ENCODE assay signal across 19 cellular contexts in the genomic region with DNA sequence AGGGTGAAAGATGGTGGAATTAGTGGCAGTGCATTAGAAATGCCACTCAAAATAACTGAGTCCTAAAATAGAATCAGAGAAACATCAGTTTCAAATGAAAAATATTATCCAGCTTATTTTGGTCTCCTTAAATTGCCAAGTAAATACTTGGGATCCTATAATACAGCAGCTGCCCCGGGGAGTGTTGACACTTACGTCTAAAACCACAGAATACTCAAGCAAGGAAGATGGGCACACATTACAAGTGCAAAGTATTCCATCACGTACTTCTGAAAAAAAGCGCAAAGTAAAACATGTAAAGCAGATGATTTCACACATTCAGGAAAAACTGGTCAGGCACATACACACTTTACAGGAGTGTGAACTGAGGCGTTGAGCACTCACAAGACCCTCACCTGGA.
"Had no signal": no experiment of that assay in that cellular context is flagged by ENCODE, and none has a peak within 500 bp of the region (broad histone marks: within the 10 kb centered on the region; RNA-seq: fewer than 3 reads in every experiment).

No MANE protein-coding gene starts in this region.

- DNase-seq: activated CD4-positive, alpha-beta memory T cell treated with anti-CD3 and anti-CD28 coated beads, Interleukin-2, amount 10 ng/mL, durations not matched to agents 7 days and 5 days; activated CD4-positive, alpha-beta T cell treated with anti-CD3 and anti-CD28 coated beads, Interleukin-2, amount 10 ng/mL, durations not matched to agents 24 days and 14 days; activated effector memory CD4-positive, alpha-beta T cell treated with anti-CD3 and anti-CD28 coated beads, Interleukin-2, amount 50 U/mL, for 16 hours; activated naive CD4-positive, alpha-beta T cell treated with anti-CD3 and anti-CD28 coated beads, Interleukin-2, amount 10 ng/mL, durations not matched to agents 7 days and 5 days; amygdala; effector CD8-positive, alpha-beta T cell; glutamatergic neuron; immature natural killer cell; lower lobe of right lung; naive thymus-derived CD8-positive, alpha-beta T cell; stimulated activated CD4-positive, alpha-beta T cell treated with anti-CD3 and anti-CD28 coated beads, Interleukin-15, amount 100 ng/mL, for 24 hours; stimulated activated naive B cell treated with anti-CD40 and anti-IgM and Interleukin-4, amounts not matched to agents 10 μg/mL and 1 μg/mL and 100 μg/mL, for 72 hours; transverse colon; uterus had no signal

- H3K4me3 ChIP-seq: cardiac muscle cell, esophagus muscularis mucosa, hepatocyte, lower lobe of right lung, neural progenitor cell, smooth muscle cell, transverse colon, uterus had no signal
